ENCODE assay signal across 10 cellular contexts in genomic region chr1:201676061-201676644, GRCh38.
DNase-seq lines count a peak whose midpoint lies in the region; ATAC-seq and TF ChIP-seq lines count a peak whose summit lies in the region.
"Had no signal": no experiment of that assay in that cellular context is flagged by ENCODE, and none has a peak within 500 bp of the region (broad histone marks: within the 10 kb centered on the region; RNA-seq: fewer than 3 reads in every experiment).

No MANE protein-coding gene starts in this region.

- TF ChIP-seq CTCF in colonic mucosa (IDR thresholded peaks at IDR 0.05) (no peak), lung (IDR thresholded peaks at IDR 0.05; ENCODE audit: control extremely low read depth, extremely low read depth) (no peak)

- no peaks in the 10 kb centered on the region for H3K9me3 ChIP-seq in colonic mucosa
- H3K9me3 ChIP-seq in lung (ENCODE audit: control insufficient read depth in 2 of 2, insufficient read depth in 1 of 2, low read length in 1 of 2) = no peaks in the 10 kb centered on the region
- H3K9me3 ChIP-seq: MG63 had no signal

- intact Hi-C loops in colonic mucosa (cut with DNase I) = no loop called here

- ATAC-seq in lung (ENCODE audit: insufficient read depth, low FRiP score) (peak; percentile 61), HG03039 (IDR thresholded peaks at IDR 0.05; ENCODE audit: unreplicated experiment) (no peak), HG03520 (IDR thresholded peaks at IDR 0.05; ENCODE audit: unreplicated experiment) (no peak), GM19395 (IDR thresholded peaks at IDR 0.05; ENCODE audit: unreplicated experiment) (no peak)
- ATAC-seq: CD8-positive, alpha-beta T cell had no signal

- H3K4me3 ChIP-seq in colonic mucosa (no peak overlapping the region), lung (no peak overlapping the region)
- H3K4me3 ChIP-seq: MG63 had no signal

- in situ Hi-C loops in ACHN (cut with HindIII; ENCODE audit: low pct_ligation_motif_present, low pct_unique_long_range_greater_than_20kb, low sequenced_read_pairs) = no loop called here

- 22 to 28% methylated on average over 7 of the region's 7 CpGs for WGBS in lung, 2 donors

- H3K27me3 ChIP-seq in colonic mucosa = no peaks in the 10 kb centered on the region
- H3K27me3 ChIP-seq in lung (ENCODE audit: control insufficient read depth, insufficient read depth) = no peaks in the 10 kb centered on the region
- H3K27me3 ChIP-seq: MG63 had no signal

- peaks cover 4% of the 10 kb centered on the region for H3K4me1 ChIP-seq in colonic mucosa
- H3K4me1 ChIP-seq in lung (ENCODE audit: control insufficient read depth in 2 of 2, insufficient read depth in 2 of 2, low read length in 2 of 2) = peaks cover 11 to 16% of the 10 kb centered on the region in 2 donors

- DNase-seq in ACHN (peak; percentile 62), LHCN-M2 (ENCODE audit: low read depth) (peak; percentile 56), colonic mucosa (no peak), lung (ENCODE audit: low spot score) (peak; percentile 32), SK-N-DZ (ENCODE audit: low spot score) (no peak)
- DNase-seq: CD8-positive, alpha-beta T cell; MG63 had no signal

- peak overlapping the region; percentile 65 for H3K27ac ChIP-seq in colonic mucosa
- peak overlapping the region in 1 of 2 donors; percentile 15 for H3K27ac ChIP-seq in lung (ENCODE audit: low read depth in 1 of 2, low read length in 1 of 2)

- H3K36me3 ChIP-seq in colonic mucosa = no peaks in the 10 kb centered on the region
- no peaks in the 10 kb centered on the region for H3K36me3 ChIP-seq in lung (ENCODE audit: control insufficient read depth in 2 of 2, insufficient read depth in 2 of 2, low read length in 2 of 2)

- peak overlapping the region; percentile 33 to 48 for H3K9ac ChIP-seq in colonic mucosa (ENCODE audit: low read depth in 2 of 2, low read length in 2 of 2)

Comparison
In these comparisons a context has a peak if more than half of its experiments do, and no peak if none do; other contexts are left out.
1. DNase-seq: peak in ACHN (single experiment), LHCN-M2 (single experiment) and lung (single experiment); none in colonic mucosa (single experiment) and SK-N-DZ (single experiment).